ENCODE assay signal across 1 cellular context in the genomic region with DNA sequence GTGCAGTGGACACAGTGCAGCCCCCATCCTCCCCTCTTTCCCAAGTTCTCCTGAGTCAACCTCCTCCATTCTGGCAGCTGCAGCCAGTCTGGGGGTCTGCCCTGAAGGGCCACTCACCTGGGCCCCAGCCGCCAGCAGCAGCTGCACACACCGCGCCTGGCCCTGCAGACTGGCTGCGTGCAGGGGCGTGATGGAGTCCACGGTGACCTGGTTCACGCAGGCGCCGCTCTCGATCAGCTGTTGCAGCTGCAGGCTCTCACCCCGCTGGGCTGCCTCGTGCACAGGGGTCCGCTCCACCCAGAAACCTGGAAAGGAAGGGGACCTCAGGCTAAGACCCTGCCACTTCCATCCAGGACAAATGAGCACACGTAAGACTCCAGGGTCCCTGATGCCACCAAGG.
TF ChIP-seq lines count a peak whose summit lies in the region.

No MANE protein-coding gene starts in this region.

TF ChIP-seq in H1, 55 proteins besides CTCF, POLR2A, EP300 and RAD21:
- TF ChIP-seq CREB1 (IDR thresholded peaks at IDR 0.05) (no peak), HDAC2 (IDR thresholded peaks at IDR 0.05; ENCODE audit: borderline replicate concordance in 1 of 2, low read depth in 2 of 2, low read length in 2 of 2) (no peak), NANOG (IDR thresholded peaks at IDR 0.05; ENCODE audit: insufficient read depth, low read depth, low read length, poor library complexity, severe bottlenecking) (no peak), CBX8 (IDR thresholded peaks at IDR 0.05; ENCODE audit: borderline replicate concordance, low read depth, low read length) (no peak), BCL11A (IDR thresholded peaks at IDR 0.05; ENCODE audit: low read depth in 2 of 2, low read length in 2 of 2) (no peak), CEBPB (IDR thresholded peaks at IDR 0.05; ENCODE audit: low read depth, low read length) (no peak), SRF (IDR thresholded peaks at IDR 0.05; ENCODE audit: low read depth, low read length) (no peak), JUN (IDR thresholded peaks at IDR 0.05; ENCODE audit: low read depth, low read length) (no peak), YY1 (IDR thresholded peaks at IDR 0.05; ENCODE audit: low read depth, low read length) (no peak), KDM5A (IDR thresholded peaks at IDR 0.05; ENCODE audit: low read length) (no peak)
